Comparison of ENCODE assay signal across 8 cellular contexts in the genomic region with DNA sequence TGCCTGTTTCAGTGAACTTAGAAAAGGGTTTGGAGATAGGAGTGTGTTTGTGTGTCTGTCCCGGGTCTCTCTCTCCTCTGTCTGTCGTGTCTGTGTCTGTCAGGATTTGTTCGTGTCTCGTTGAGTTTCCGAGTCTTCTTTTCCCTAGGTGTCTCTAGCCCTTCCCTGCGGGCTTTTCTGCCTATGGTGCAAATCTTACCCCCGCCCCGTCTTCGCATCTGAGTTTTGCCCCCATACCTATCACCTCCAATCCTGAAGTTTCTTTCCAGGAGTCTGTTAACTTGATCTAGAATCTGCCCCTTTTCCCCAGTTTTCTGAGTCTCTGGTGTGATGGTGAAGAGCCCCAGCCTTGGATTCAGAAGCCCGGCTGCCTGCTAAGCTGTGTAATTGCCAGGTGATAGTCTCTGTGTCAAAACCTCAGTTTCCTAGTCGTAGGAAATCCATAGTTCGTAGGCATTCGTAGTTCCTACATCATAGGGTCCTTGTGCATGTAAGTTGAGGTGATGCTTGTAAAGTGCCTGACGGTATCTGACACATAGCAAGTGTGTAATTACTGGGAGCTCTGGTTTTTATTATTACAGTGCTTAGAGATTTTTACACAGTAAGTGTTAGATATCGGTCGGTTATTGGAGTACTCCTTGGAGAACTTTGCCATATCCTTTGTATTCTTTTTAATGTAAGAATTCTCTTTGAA. TPM values are rescaled to one million over a fixed set of nuclear protein-coding genes. Genes with fewer than 3 reads are reported as not detected.
DNase-seq lines count a peak whose midpoint lies in the region; ATAC-seq, FAIRE-seq and TF ChIP-seq lines count a peak whose summit lies in the region.

No MANE protein-coding gene starts in this region.

- WGBS in pancreas, 2 donors: 3 to 5% methylated on average over 16 of the region's 16 CpGs

- H3K36me3 ChIP-seq in DOHH2 (ENCODE audit: control insufficient read depth, low read length): peaks cover 84% of the 10 kb centered on the region
- H3K36me3 ChIP-seq in Peyer's patch: peaks cover 0 to 51% (median 0%) of the 10 kb centered on the region in 3 donors
- peaks cover 0 to 12% (median 9%) of the 10 kb centered on the region in 3 donors for H3K36me3 ChIP-seq in pancreas

- H3K9me2 ChIP-seq in DOHH2 (replicated peaks; ENCODE audit: control insufficient read depth, low read length): no peaks in the 10 kb centered on the region

- H3K27ac ChIP-seq in DOHH2 (ENCODE audit: low read depth, low read length): peak overlapping the region; percentile 90
- H3K27ac ChIP-seq in Peyer's patch: peak overlapping the region; percentile 93 to 97 (median 94)
- peak overlapping the region; percentile 94 for H3K27ac ChIP-seq in epithelial cell of prostate
- H3K27ac ChIP-seq in pancreas: peak overlapping the region; percentile 67 to 88 (median 84)

- H3K27me3 ChIP-seq in DOHH2 (ENCODE audit: control insufficient read depth, low read length): no peaks in the 10 kb centered on the region
- H3K27me3 ChIP-seq in Peyer's patch: no peaks in the 10 kb centered on the region
- no peaks in the 10 kb centered on the region for H3K27me3 ChIP-seq in pancreas

- H3K9me3 ChIP-seq in DOHH2 (ENCODE audit: control insufficient read depth, insufficient read depth, low read length): no peaks in the 10 kb centered on the region
- no peaks in the 10 kb centered on the region for H3K9me3 ChIP-seq in Peyer's patch
- no peaks in the 10 kb centered on the region for H3K9me3 ChIP-seq in pancreas

- H4K20me1 ChIP-seq in DOHH2 (ENCODE audit: control insufficient read depth, insufficient read depth, low read depth, low read length): peaks cover 16% of the 10 kb centered on the region; the same call in 1 of the 2 replicates

- no peak for TF ChIP-seq CTCF in DOHH2 (IDR thresholded peaks at IDR 0.05; ENCODE audit: low read depth, low read length, poor library complexity, severe bottlenecking)
- no peak for TF ChIP-seq CTCF in Peyer's patch (IDR thresholded peaks at IDR 0.05)
- TF ChIP-seq CTCF in pancreas (IDR thresholded peaks at IDR 0.05): no peak

- H3K4me1 ChIP-seq in DOHH2 (ENCODE audit: control insufficient read depth, low read length): peaks cover 63% of the 10 kb centered on the region
- peaks cover 4 to 63% (median 28%) of the 10 kb centered on the region in 4 donors for H3K4me1 ChIP-seq in Peyer's patch
- H3K4me1 ChIP-seq in pancreas: peaks cover 24 to 41% (median 25%) of the 10 kb centered on the region in 3 donors

- FAIRE-seq in pancreas (lab: Jason Lieb, UNC): no peak

- H3F3A ChIP-seq in DOHH2 (ENCODE audit: control insufficient read depth, insufficient read depth): peaks cover 45% of the 10 kb centered on the region

- peaks cover 93% of the 10 kb centered on the region for H3K79me2 ChIP-seq in DOHH2 (ENCODE audit: control insufficient read depth, low read length)

- no peak for TF ChIP-seq POLR2A in Peyer's patch (IDR thresholded peaks at IDR 0.05)

- H3K4me2 ChIP-seq in DOHH2 (ENCODE audit: low read length): peak overlapping the region; percentile 92

- H3K4me3 ChIP-seq in DOHH2 (ENCODE audit: low read length) (peak overlapping the region; percentile 90), Peyer's patch (peak overlapping the region; percentile 74 to 94 (median 86)), pancreas (peak overlapping the region; percentile 74 to 98 (median 84))

- ATAC-seq in pancreas (no peak), HG03025 (IDR thresholded peaks at IDR 0.05; ENCODE audit: low FRiP score, unreplicated experiment) (no peak), HG02588 (IDR thresholded peaks at IDR 0.05; ENCODE audit: unreplicated experiment) (no peak)

- intact Hi-C loops in pancreas (cut with DNase I): no loop called here

- DNase-seq in Peyer's patch: no peak
- no peak for DNase-seq in epithelial cell of prostate (ENCODE audit: low read depth, low spot score)
- no peak for DNase-seq in pancreas
- no peak for DNase-seq in NCI-H2107 treated with DMSO at 0.1 percent for 48 hours (lab: John Stamatoyannopoulos, UW; ENCODE audit: unreplicated experiment)
- no peak for DNase-seq in NCI-H1105 (lab: John Stamatoyannopoulos, UW)

RNA-seq across cellular contexts. Expression of a gene that starts 0.8 kb away (rescaled TPM):
- total RNA-seq in Peyer's patch (100 to 1,000 TPM; 120 to 241 (median 163) TPM), pancreas (100 to 1,000 TPM in 1 of 6 donors, 10 to 100 TPM in 5; 64.9 to 102 (median 84.6) TPM)
- 10 to 100 TPM; 38.4 to 76.8 TPM for polyA plus RNA-seq in pancreas

RNA-seq across cellular contexts. Expression of a gene that starts 21.0 kb away (rescaled TPM):
- 100 to 1,000 TPM; 132 to 292 (median 159) TPM for total RNA-seq in Peyer's patch
- 10 to 100 TPM; 38.4 to 97.0 (median 58.8) TPM for total RNA-seq in pancreas
- 100 to 1,000 TPM in 1 of 2 donors, 10 to 100 TPM in 1; 74.8 to 113 TPM for polyA plus RNA-seq in pancreas

RNA-seq across cellular contexts. Expression of a gene that starts 27.8 kb away (rescaled TPM):
- 10 to 100 TPM in 3 of 4 donors, 1 to 10 TPM in 1; 8.1 to 17.4 (median 14.0) TPM for total RNA-seq in Peyer's patch
- 1 to 10 TPM; 3.2 to 6.2 (median 5.0) TPM for total RNA-seq in pancreas
- 10 to 100 TPM; 20.7 to 22.8 TPM for polyA plus RNA-seq in pancreas

RNA-seq across cellular contexts. Expression of a gene that starts 32.4 kb away (rescaled TPM):
- 10 to 100 TPM in 3 of 4 donors, 1 to 10 TPM in 1; 7.7 to 28.9 (median 14.1) TPM for total RNA-seq in Peyer's patch
- total RNA-seq in pancreas: 10 to 100 TPM; 12.9 to 23.2 (median 16.9) TPM
- 10 to 100 TPM; 13.8 to 16.6 TPM for polyA plus RNA-seq in pancreas

RNA-seq across cellular contexts. Expression of a gene that starts 35.0 kb away (rescaled TPM):
- total RNA-seq in Peyer's patch (10 to 100 TPM; 12.3 to 38.4 (median 25.2) TPM), pancreas (10 to 100 TPM; 12.7 to 24.3 (median 17.6) TPM)
- polyA plus RNA-seq in pancreas: 10 to 100 TPM; 35.0 to 40.5 TPM
